In the genomic region with DNA sequence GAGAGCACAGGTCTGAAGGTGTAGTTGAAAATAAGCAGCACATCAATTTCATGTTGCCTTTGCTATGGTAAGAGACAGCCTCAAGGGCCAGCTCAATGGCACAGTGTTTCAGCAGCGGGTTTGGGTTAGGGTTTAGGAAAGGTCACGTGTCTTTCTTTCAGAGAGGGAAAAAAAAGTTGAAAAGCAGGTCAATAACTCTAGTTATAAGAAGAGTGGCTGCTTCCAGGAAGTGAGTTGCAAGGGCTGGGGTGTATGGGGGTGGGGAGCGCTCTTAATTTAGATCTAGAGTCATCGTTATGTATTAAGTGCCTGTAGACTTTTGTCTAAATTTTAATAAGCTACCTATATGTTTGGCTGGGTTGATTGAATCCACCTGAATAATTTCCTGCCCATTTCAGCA, we compare ENCODE assay signal across 29 cellular contexts.
DNase-seq lines count a peak whose midpoint lies in the region; ATAC-seq and TF ChIP-seq lines count a peak whose summit lies in the region.
"Had no signal": no experiment of that assay in that cellular context is flagged by ENCODE, and none has a peak within 500 bp of the region (broad histone marks: within the 10 kb centered on the region; RNA-seq: fewer than 3 reads in every experiment).

No MANE protein-coding gene starts in this region.

- H3K27me3 Mint-ChIP-seq in activated CD4-positive, alpha-beta T cell treated with anti-CD3 and anti-CD28 coated beads, Interleukin-2, amount 10 ng/mL, durations not matched to agents 24 days and 14 days, result no peaks in the 10 kb centered on the region
- H3K27me3 Mint-ChIP-seq in activated CD4-positive, alpha-beta T cell treated with anti-CD3 and anti-CD28 coated beads for 36 hours, result no peaks in the 10 kb centered on the region
- H3K27me3 Mint-ChIP-seq: B cell had no signal

- H3K27me3 ChIP-seq in left lung (no peaks in the 10 kb centered on the region), trophoblast cell (ENCODE audit: insufficient read depth, low read length) (no peaks in the 10 kb centered on the region)
- H3K27me3 ChIP-seq: SJCRH30 had no signal

- H3K27ac ChIP-seq in left lung (no peak overlapping the region), trophoblast cell (ENCODE audit: low read depth, low read length) (no peak overlapping the region)
- H3K27ac ChIP-seq: 22Rv1, C4-2B, SJCRH30 had no signal

- peak; percentile 27 for DNase-seq in activated CD4-positive, alpha-beta T cell treated with anti-CD3 and anti-CD28 coated beads, Interleukin-2, amount 10 ng/mL, durations not matched to agents 24 days and 14 days
- DNase-seq in activated CD4-positive, alpha-beta T cell treated with anti-CD3 and anti-CD28 coated beads for 36 hours, result no peak
- no peak for DNase-seq in left lung
- DNase-seq in trophoblast cell, result no peak
- DNase-seq in DMS 273 (lab: John Stamatoyannopoulos, UW; ENCODE audit: unreplicated experiment), result no peak
- DNase-seq in cerebellar nuclear complex (lab: John Stamatoyannopoulos, UW), result no peak
- DNase-seq: Caco-2; CD8-positive, alpha-beta T cell; DMS 273 treated with DMSO at 0.1 percent for 48 hours; DMS79; EL; GDM1; Kasumi-1; MV-4-11; NCI-H1105; NCI-H1436 treated with DMSO at 0.1 percent for 48 hours; NCI-H187 treated with DMSO at 0.1 percent for 48 hours; NCI-H524 treated with DMSO at 0.1 percent for 48 hours; NCI-H774; PC-3; SJCRH30 had no signal

- no peaks in the 10 kb centered on the region for H3K9me3 Mint-ChIP-seq in activated CD4-positive, alpha-beta T cell treated with anti-CD3 and anti-CD28 coated beads, Interleukin-2, amount 10 ng/mL, durations not matched to agents 24 days and 14 days
- no peaks in the 10 kb centered on the region for H3K9me3 Mint-ChIP-seq in activated CD4-positive, alpha-beta T cell treated with anti-CD3 and anti-CD28 coated beads for 36 hours (ENCODE audit: low read depth)

- H4K8ac ChIP-seq in trophoblast cell (ENCODE audit: low read depth, low read length), result no peak overlapping the region

- WGBS in trophoblast cell (ENCODE audit: extremely low coverage, insufficient coverage, insufficient read length), result no CpG with 5 or more reads among the region's 4 CpGs

- H3K4me3 ChIP-seq in left lung (no peak overlapping the region), trophoblast cell (ENCODE audit: low read depth, low read length) (no peak overlapping the region)
- H3K4me3 ChIP-seq: GM12878, SJCRH30 had no signal

- no peak overlapping the region for H2BK5ac ChIP-seq in trophoblast cell (ENCODE audit: low read depth, low read length, poor library complexity)

- POLR2A ChIA-PET in activated CD4-positive, alpha-beta T cell treated with anti-CD3 and anti-CD28 coated beads for 36 hours (lab: Charles Lee), result no interaction called here

- no peaks in the 10 kb centered on the region for H3K36me3 ChIP-seq in left lung
- H3K36me3 ChIP-seq in trophoblast cell (ENCODE audit: control insufficient read depth in 1 of 2, insufficient read depth in 2 of 2, low read length in 2 of 2), result no peaks in the 10 kb centered on the region
- H3K36me3 ChIP-seq: SJCRH30 had no signal

- no peak overlapping the region for H4K12ac ChIP-seq in trophoblast cell (ENCODE audit: low read depth, low read length)

- H3K14ac ChIP-seq in trophoblast cell (ENCODE audit: low read length), result no peak overlapping the region

- TF ChIP-seq CTCF in left lung (IDR thresholded peaks at IDR 0.05), result no peak

- H3K9ac ChIP-seq in trophoblast cell (ENCODE audit: low read length), result no peak overlapping the region

- peaks cover 2% of the 10 kb centered on the region for H3K79me1 ChIP-seq in trophoblast cell (ENCODE audit: low read length)

- H2AFZ ChIP-seq in trophoblast cell (ENCODE audit: insufficient read depth, low read length, poor library complexity), result no peak overlapping the region

- H2BK120ac ChIP-seq in trophoblast cell (ENCODE audit: insufficient read depth, low read length, poor library complexity), result no peak overlapping the region

- no peak for ATAC-seq in activated CD4-positive, alpha-beta T cell treated with anti-CD3 and anti-CD28 coated beads for 36 hours
- ATAC-seq in left lung (peak; percentile 71), GM19351 (IDR thresholded peaks at IDR 0.05; ENCODE audit: unreplicated experiment) (no peak), GM18505 (IDR thresholded peaks at IDR 0.05; ENCODE audit: unreplicated experiment) (no peak)
- ATAC-seq: CD8-positive, alpha-beta T cell; GM12878; HepG2; PC-3; Right ventricle myocardium inferior had no signal

- H3K4ac ChIP-seq in trophoblast cell (ENCODE audit: low read depth, low read length), result no peak overlapping the region

- CTCF ChIA-PET in activated CD4-positive, alpha-beta T cell treated with anti-CD3 and anti-CD28 coated beads for 36 hours (lab: Charles Lee), result interaction anchor here (0.6 kb wide), 1 partner anchor 1072 kb away, joined by 3 read pairs; no protein-coding TSS in a partner anchor

- H2AK5ac ChIP-seq in trophoblast cell (ENCODE audit: low read length), result no peak overlapping the region

- H3K4me1 ChIP-seq in left lung, result no peaks in the 10 kb centered on the region
- H3K4me1 ChIP-seq in trophoblast cell (ENCODE audit: control insufficient read depth in 1 of 2, insufficient read depth in 2 of 2, low read length in 2 of 2), result peaks cover 2 to 5% of the 10 kb centered on the region in 2 experiments
- H3K4me1 ChIP-seq: Caco-2 had no signal

- TF ChIP-seq POLR2A in GM18505 (IDR thresholded peaks at IDR 0.05; ENCODE audit: borderline replicate concordance, extremely low read depth, insufficient read depth, insufficient read length), result no peak

- peak overlapping the region; percentile 43 for H4K91ac ChIP-seq in trophoblast cell (ENCODE audit: low read depth, low read length)

- no peaks in the 10 kb centered on the region for H3K79me2 ChIP-seq in trophoblast cell (ENCODE audit: control insufficient read depth, insufficient read depth, low read length, poor library complexity)

- H3K4me1 Mint-ChIP-seq in activated CD4-positive, alpha-beta T cell treated with anti-CD3 and anti-CD28 coated beads, Interleukin-2, amount 10 ng/mL, durations not matched to agents 24 days and 14 days, result no peaks in the 10 kb centered on the region
- no peaks in the 10 kb centered on the region for H3K4me1 Mint-ChIP-seq in activated CD4-positive, alpha-beta T cell treated with anti-CD3 and anti-CD28 coated beads for 36 hours
- H3K4me1 Mint-ChIP-seq: B cell had no signal

- H3K9me3 ChIP-seq in left lung (no peaks in the 10 kb centered on the region), trophoblast cell (ENCODE audit: insufficient read depth, low read depth, low read length) (no peaks in the 10 kb centered on the region)
- H3K9me3 ChIP-seq: Caco-2, SJCRH30 had no signal

- no peak overlapping the region for H3K4me2 ChIP-seq in trophoblast cell (ENCODE audit: low read length)

- H3K18ac ChIP-seq in trophoblast cell (ENCODE audit: low read length), result no peak overlapping the region

- H3K36me3 Mint-ChIP-seq in activated CD4-positive, alpha-beta T cell treated with anti-CD3 and anti-CD28 coated beads, Interleukin-2, amount 10 ng/mL, durations not matched to agents 24 days and 14 days (ENCODE audit: low read depth), result no peaks in the 10 kb centered on the region
- H3K36me3 Mint-ChIP-seq in activated CD4-positive, alpha-beta T cell treated with anti-CD3 and anti-CD28 coated beads for 36 hours (ENCODE audit: low read depth), result no peaks in the 10 kb centered on the region
- H3K36me3 Mint-ChIP-seq: CD8-positive, alpha-beta T cell had no signal

- H3K27ac Mint-ChIP-seq in activated CD4-positive, alpha-beta T cell treated with anti-CD3 and anti-CD28 coated beads, Interleukin-2, amount 10 ng/mL, durations not matched to agents 24 days and 14 days, result no peak overlapping the region
- no peak overlapping the region for H3K27ac Mint-ChIP-seq in activated CD4-positive, alpha-beta T cell treated with anti-CD3 and anti-CD28 coated beads for 36 hours
- H3K27ac Mint-ChIP-seq: B cell; CD8-positive, alpha-beta T cell had no signal

- H3K23ac ChIP-seq in trophoblast cell (ENCODE audit: low read length), result no peak overlapping the region

- intact Hi-C loops in activated CD4-positive, alpha-beta T cell treated with anti-CD3 and anti-CD28 coated beads, Interleukin-2, amount 10 ng/mL, durations not matched to agents 24 days and 14 days (cut with micrococcal nuclease), result no loop called here
- intact Hi-C loops in activated CD4-positive, alpha-beta T cell treated with anti-CD3 and anti-CD28 coated beads for 36 hours (cut with DNase I, micrococcal nuclease), result no loop called here
- intact Hi-C loops in left lung (cut with DNase I), result no loop called here

- H2BK12ac ChIP-seq in trophoblast cell (ENCODE audit: low read length), result no peak overlapping the region

- no peak overlapping the region for H3K4me3 Mint-ChIP-seq in activated CD4-positive, alpha-beta T cell treated with anti-CD3 and anti-CD28 coated beads, Interleukin-2, amount 10 ng/mL, durations not matched to agents 24 days and 14 days
- H3K4me3 Mint-ChIP-seq in activated CD4-positive, alpha-beta T cell treated with anti-CD3 and anti-CD28 coated beads for 36 hours, result no peak overlapping the region
- H3K4me3 Mint-ChIP-seq: B cell; CD8-positive, alpha-beta T cell had no signal
